In genomic region chr9:121200346-121200745, GRCh38 we compare ENCODE assay signal across 8 cellular contexts. TPM values are rescaled to one million over a fixed set of nuclear protein-coding genes. Genes with fewer than 3 reads are reported as not detected.
DNase-seq lines count a peak whose midpoint lies in the region; TF ChIP-seq lines count a peak whose summit lies in the region.

No MANE protein-coding gene starts in this region.

- 2 to 11% methylated on average over 4 of the region's 4 CpGs for WGBS in sigmoid colon, 2 donors

- H3K27ac ChIP-seq in SJCRH30: no peak overlapping the region
- H3K27ac ChIP-seq in sigmoid colon: peak overlapping the region in 3 of 4 donors; percentile 96 to 98 (median 96)

- no peak for TF ChIP-seq POLR2A in sigmoid colon (IDR thresholded peaks at IDR 0.05)

- no peaks in the 10 kb centered on the region; the same call in 1 of the 2 replicates for H3K36me3 ChIP-seq in SJCRH30
- no peaks in the 10 kb centered on the region for H3K36me3 ChIP-seq in sigmoid colon

- no peak for TF ChIP-seq CTCF in GM12875 (IDR thresholded peaks at IDR 0.05; ENCODE audit: borderline replicate concordance, insufficient read depth, low read depth, low read length)
- TF ChIP-seq CTCF in fibroblast of pulmonary artery (IDR thresholded peaks at IDR 0.05; ENCODE audit: low read length, missing control alignments): no peak
- no peak for TF ChIP-seq CTCF in sigmoid colon (IDR thresholded peaks at IDR 0.05)

- no peaks in the 10 kb centered on the region for H3K9me3 ChIP-seq in SJCRH30 (replicated peaks)
- H3K9me3 ChIP-seq in sigmoid colon: no peaks in the 10 kb centered on the region

- peak overlapping the region; percentile 88 for H3K4me3 ChIP-seq in GM12875 (ENCODE audit: low read depth, low read length)
- H3K4me3 ChIP-seq in SJCRH30: peak overlapping the region; percentile 82
- H3K4me3 ChIP-seq in fibroblast of pulmonary artery (replicated peaks; ENCODE audit: low read depth, low read length): peak overlapping the region; percentile 70
- peak overlapping the region; percentile 91 to 97 (median 96) for H3K4me3 ChIP-seq in sigmoid colon

- DNase-seq in SJCRH30 (no peak), fibroblast of pulmonary artery (ENCODE audit: low read depth) (no peak), sigmoid colon (no peak), AML-193 (lab: John Stamatoyannopoulos, UW) (no peak), NK-92 (lab: John Stamatoyannopoulos, UW; ENCODE audit: unreplicated experiment) (no peak), SK-N-DZ (ENCODE audit: low spot score) (no peak)
- no peak for DNase-seq in stimulated activated CD4-positive, alpha-beta T cell treated with anti-CD3 and anti-CD28 coated beads, Interleukin-2, amount 100 ng/mL, for 48 hours

- H3K4me1 ChIP-seq in SJCRH30 (peaks cover 24% of the 10 kb centered on the region), sigmoid colon (peaks cover 0 to 61% (median 56%) of the 10 kb centered on the region in 4 donors)

- no peak for TF ChIP-seq EP300 in sigmoid colon (IDR thresholded peaks at IDR 0.05)

- intact Hi-C loops in sigmoid colon (cut with DNase I): no loop called here

- H3K27me3 ChIP-seq in SJCRH30 (no peaks in the 10 kb centered on the region), sigmoid colon (no peaks in the 10 kb centered on the region)

RNA-seq across cellular contexts. Expression of gene RAB14, which starts 1.3 kb away (rescaled TPM):
- 42.9 and 48.6 TPM in 2 replicates for total RNA-seq in SJCRH30 (2014; rRNA removed; shearing (Covaris generic))
- 10 to 100 TPM; 28.2 to 33.2 (median 30.4) TPM for total RNA-seq in sigmoid colon
- polyA plus RNA-seq in sigmoid colon: 10 to 100 TPM; 42.6 to 61.7 (median 42.9) TPM
- polyA plus RNA-seq in SK-N-DZ (2014; cell fraction: cytosol; rRNA removed): 22.6 and 25.7 TPM in 2 replicates
- polyA plus RNA-seq in SK-N-DZ (2014; cell fraction: nucleus; rRNA removed): 15.6 and 23.5 TPM in 2 replicates
